ENCODE assay signal across 8 cellular contexts in the genomic region with DNA sequence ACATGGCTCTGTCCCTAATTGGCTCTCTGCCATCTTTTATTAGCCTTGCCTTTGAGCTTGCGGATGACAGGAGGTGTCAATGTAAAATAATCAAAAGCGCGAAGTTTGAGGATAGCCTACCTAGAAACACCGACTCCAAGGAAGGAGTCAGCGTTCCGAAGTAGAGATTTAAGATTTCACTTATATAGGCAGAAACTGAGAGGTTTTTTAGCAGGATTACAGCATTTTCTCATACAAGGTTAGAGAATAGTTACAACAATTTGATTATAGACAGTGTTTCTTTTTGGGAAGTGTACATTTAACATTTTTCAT. TPM values are rescaled to one million over a fixed set of nuclear protein-coding genes. Genes with fewer than 3 reads are reported as not detected.
DNase-seq lines count a peak whose midpoint lies in the region; TF ChIP-seq lines count a peak whose summit lies in the region.

No MANE protein-coding gene starts in this region.

- H3K27me3 ChIP-seq in SU-DHL-6 (ENCODE audit: low read length) (no peaks in the 10 kb centered on the region), iPS-15b (ENCODE audit: control insufficient read depth, insufficient read depth, low read length) (peaks cover 3% of the 10 kb centered on the region), testis (no peaks in the 10 kb centered on the region)

- no peak overlapping the region for H3K27ac ChIP-seq in HEK293 (ENCODE audit: extremely low read depth, low read depth, low read length)
- no peak overlapping the region for H3K27ac ChIP-seq in SU-DHL-6 (ENCODE audit: low read depth, low read length)
- no peak overlapping the region for H3K27ac ChIP-seq in testis

- TF ChIP-seq CTCF in HEK293 (tag by site-specific recombination; IDR thresholded peaks at IDR 0.05) (no peak), SU-DHL-6 (IDR thresholded peaks at IDR 0.05; ENCODE audit: insufficient read depth, low read length, poor library complexity, severe bottlenecking) (no peak), testis (IDR thresholded peaks at IDR 0.05) (no peak)

- H3K36me3 ChIP-seq in HEK293 (ENCODE audit: control insufficient read depth in 2 of 2, insufficient read depth in 1 of 2, low read length in 2 of 2), result peaks cover 3 to 18% of the 10 kb centered on the region in 2 experiments
- H3K36me3 ChIP-seq in SU-DHL-6 (ENCODE audit: low read length), result peaks cover 4% of the 10 kb centered on the region; the same call in 1 of the 2 replicates
- no peaks in the 10 kb centered on the region for H3K36me3 ChIP-seq in iPS-15b (ENCODE audit: control insufficient read depth, insufficient read depth, low read length)
- H3K36me3 ChIP-seq in testis (ENCODE audit: low read depth, missing control alignments), result no peaks in the 10 kb centered on the region

- peaks cover 41% of the 10 kb centered on the region for H3K79me2 ChIP-seq in SU-DHL-6 (ENCODE audit: insufficient read depth, low read length)

- 0 to 1% methylated on average over 6 of the region's 6 CpGs for WGBS in testis, 2 donors

- no peaks in the 10 kb centered on the region for H4K20me1 ChIP-seq in SU-DHL-6 (ENCODE audit: low read depth, low read length)

- CTCF ChIA-PET in HEK293 (lab: Yijun Ruan, JAX), result no interaction called here

- DNase-seq in testis, result no peak
- DNase-seq in ACHN, result no peak
- no peak for DNase-seq in GM03348 (ENCODE audit: low spot score)
- no peak for DNase-seq in erythroblast (lab: John Stamatoyannopoulos, UW)

- H3K9ac ChIP-seq in SU-DHL-6 (ENCODE audit: low read length) (peak overlapping the region; percentile 56), iPS-15b (ENCODE audit: low read depth, low read length) (no peak overlapping the region)

- H2AFZ ChIP-seq in SU-DHL-6 (ENCODE audit: low read depth, low read length, severe bottlenecking), result peak overlapping the region; percentile 91

- peak overlapping the region; percentile 87 for H3K4me3 ChIP-seq in GM08714 (ENCODE audit: low read length)
- H3K4me3 ChIP-seq in HEK293 (ENCODE audit: low read depth, low read length), result peak overlapping the region; percentile 63
- H3K4me3 ChIP-seq in SU-DHL-6 (ENCODE audit: insufficient read depth, low read length, poor library complexity, severe bottlenecking), result peak overlapping the region; percentile 70
- H3K4me3 ChIP-seq in iPS-15b (ENCODE audit: low read depth, low read length), result peak overlapping the region; percentile 85
- H3K4me3 ChIP-seq in testis, result peak overlapping the region; percentile 87 to 88

- POLR2A ChIA-PET in HEK293 (lab: Yijun Ruan, JAX), result interaction anchor here (0.6 to 1.0 kb wide), 5 partner anchors 9 to 268 kb away, joined by 3 to 5 read pairs (median 3); no protein-coding TSS in a partner anchor

- in situ Hi-C loops in ACHN (cut with HindIII; ENCODE audit: low pct_ligation_motif_present, low pct_unique_long_range_greater_than_20kb, low sequenced_read_pairs), result no loop called here

- no peaks in the 10 kb centered on the region for H3K4me1 ChIP-seq in HEK293 (ENCODE audit: control insufficient read depth, insufficient read depth, low read length)
- H3K4me1 ChIP-seq in iPS-15b (ENCODE audit: control insufficient read depth, insufficient read depth, low read length), result peaks cover 6% of the 10 kb centered on the region
- H3K4me1 ChIP-seq in testis, result peaks cover 6% of the 10 kb centered on the region

- H3K9me3 ChIP-seq in HEK293 (ENCODE audit: control insufficient read depth, insufficient read depth, low read depth, low read length) (no peaks in the 10 kb centered on the region), SU-DHL-6 (ENCODE audit: insufficient read depth, low read length) (no peaks in the 10 kb centered on the region), iPS-15b (ENCODE audit: control insufficient read depth, insufficient read depth, low read length) (no peaks in the 10 kb centered on the region), testis (no peaks in the 10 kb centered on the region)

- H3K9me2 ChIP-seq in SU-DHL-6 (replicated peaks; ENCODE audit: insufficient read depth, low read length), result no peaks in the 10 kb centered on the region

- 0 out of 2 replicates have a peak, but pooled peaks cover 3% of the 10 kb centered on the region for H3F3A ChIP-seq in SU-DHL-6 (ENCODE audit: insufficient read depth)

- intact Hi-C loops in testis (cut with DNase I; ENCODE audit: low total_unique reads), result no loop called here

- H3K4me2 ChIP-seq in SU-DHL-6 (ENCODE audit: low read depth, low read length, poor library complexity, severe bottlenecking), result peak overlapping the region; percentile 80

- no peak for TF ChIP-seq POLR2A in testis (IDR thresholded peaks at IDR 0.05)
- TF ChIP-seq POLR2A in erythroblast (IDR thresholded peaks at IDR 0.05; ENCODE audit: low read length), result no peak

TF ChIP-seq in HEK293, 187 proteins besides CTCF, POLR2A, EP300 and RAD21:
- peak; percentile 89 for TF ChIP-seq ZBTB17 (tag by site-specific recombination; IDR thresholded peaks at IDR 0.05)
- no peak for TF ChIP-seq KLF1 (tag by site-specific recombination; IDR thresholded peaks at IDR 0.05)
- TF ChIP-seq ZNF350 (tag by site-specific recombination; IDR thresholded peaks at IDR 0.05), result no peak
- TF ChIP-seq BCL11B (tag by site-specific recombination; IDR thresholded peaks at IDR 0.05; ENCODE audit: low read depth), result 0 out of 2 replicates have a peak, but pooled peaks have one; percentile 25
- TF ChIP-seq SALL2 (tag by site-specific recombination; IDR thresholded peaks at IDR 0.05; ENCODE audit: borderline replicate concordance), result no peak
- TF ChIP-seq SP7 (tag by site-specific recombination; IDR thresholded peaks at IDR 0.05), result no peak
- TF ChIP-seq WT1 (tag by site-specific recombination; IDR thresholded peaks at IDR 0.05), result no peak
- TF ChIP-seq TRIM28 (IDR thresholded peaks at IDR 0.05; ENCODE audit: borderline replicate concordance, low read length), result no peak
- TF ChIP-seq ZNF341 (tag by site-specific recombination; IDR thresholded peaks at IDR 0.05; ENCODE audit: low read depth), result no peak

RNA-seq across cellular contexts. Expression of gene NFXL1, which starts 0.5 kb away (rescaled TPM):
- total RNA-seq in testis, result 10 to 100 TPM; 26.9 to 35.3 TPM
- 27.5 TPM for polyA plus RNA-seq in testis (ENCODE audit: insufficient read depth, low read depth, low replicate concordance)
